ENCODE assay signal across 8 cellular contexts in genomic region chr2:87315183-87315902, GRCh38.
DNase-seq lines count a peak whose midpoint lies in the region; ATAC-seq and TF ChIP-seq lines count a peak whose summit lies in the region.
"Not testable (repeated sequence)": the region's sequence is repeated elsewhere in the genome, so short reads cannot be mapped to it uniquely, and the experiment has no call there.

No MANE protein-coding gene starts in this region.

- H3K9me3 ChIP-seq in DOHH2 (ENCODE audit: control insufficient read depth, insufficient read depth, low read length); PC-3 (ENCODE audit: low read length): not testable (repeated sequence)

- intact Hi-C loops in PC-3 (cut with micrococcal nuclease), result not testable (repeated sequence)

- H3K27ac ChIP-seq in DOHH2 (ENCODE audit: low read depth, low read length) (0 out of 2 replicates have a peak overlapping the region, but pooled peaks have one; percentile 35), PC-3 (ENCODE audit: low read length) (peak overlapping the region; percentile 32; the same call in 1 of the 2 replicates)

- not testable (repeated sequence) for H3K9me2 ChIP-seq in DOHH2 (replicated peaks; ENCODE audit: control insufficient read depth, low read length); PC-3 (replicated peaks; ENCODE audit: low read length)

- not testable (repeated sequence) for BruUV-seq in PC-3 (replicated peaks; lab: Mats Ljungman, UMichigan)

- not testable (repeated sequence) for H3K27ac Mint-ChIP-seq in activated CD8-positive, alpha-beta memory T cell treated with anti-CD3 and anti-CD28 coated beads, Interleukin-2, amount 10 ng/mL, durations not matched to agents 7 days and 5 days; effector memory CD8-positive, alpha-beta T cell

- POLR2A ChIA-PET in PC-3 (lab: Charles Lee; ENCODE audit: unreplicated experiment), result not testable (repeated sequence)

- H3K9me3 Mint-ChIP-seq in activated CD8-positive, alpha-beta memory T cell treated with anti-CD3 and anti-CD28 coated beads, Interleukin-2, amount 10 ng/mL, durations not matched to agents 7 days and 5 days (ENCODE audit: low read depth); effector memory CD8-positive, alpha-beta T cell: not testable (repeated sequence)

- H3K4me1 ChIP-seq in DOHH2 (ENCODE audit: control insufficient read depth, low read length), result peaks cover 18% of the 10 kb centered on the region
- not testable (repeated sequence) for H3K4me1 ChIP-seq in PC-3 (ENCODE audit: insufficient read depth, low read length)

- H3K4me3 Mint-ChIP-seq in activated CD8-positive, alpha-beta memory T cell treated with anti-CD3 and anti-CD28 coated beads, Interleukin-2, amount 10 ng/mL, durations not matched to agents 7 days and 5 days, result not testable (repeated sequence)
- H3K4me3 Mint-ChIP-seq in effector memory CD8-positive, alpha-beta T cell, result peak overlapping the region; percentile 41 to 44

- not testable (repeated sequence) for H2AFZ ChIP-seq in PC-3 (ENCODE audit: low read length)

- H3K36me3 ChIP-seq in DOHH2 (ENCODE audit: control insufficient read depth, low read length); PC-3 (ENCODE audit: low read depth, low read length): not testable (repeated sequence)

- not testable (repeated sequence) for H3K9ac ChIP-seq in PC-3 (ENCODE audit: low read length)

- peaks cover 17% of the 10 kb centered on the region for H3K4me1 Mint-ChIP-seq in activated CD8-positive, alpha-beta memory T cell treated with anti-CD3 and anti-CD28 coated beads, Interleukin-2, amount 10 ng/mL, durations not matched to agents 7 days and 5 days
- not testable (repeated sequence) for H3K4me1 Mint-ChIP-seq in effector memory CD8-positive, alpha-beta T cell (ENCODE audit: low read depth in 2 of 2)

- DNase-seq in PC-3, result peak; percentile 22
- DNase-seq in activated CD8-positive, alpha-beta memory T cell treated with anti-CD3 and anti-CD28 coated beads, Interleukin-2, amount 10 ng/mL, durations not matched to agents 7 days and 5 days; effector memory CD8-positive, alpha-beta T cell: not testable (repeated sequence)
- DNase-seq in stimulated activated CD4-positive, alpha-beta T cell treated with anti-CD3 and anti-CD28 coated beads, Interleukin-15, amount 100 ng/mL, for 24 hours, result peak; percentile 52

- not testable (repeated sequence) for H3K36me3 Mint-ChIP-seq in activated CD8-positive, alpha-beta memory T cell treated with anti-CD3 and anti-CD28 coated beads, Interleukin-2, amount 10 ng/mL, durations not matched to agents 7 days and 5 days; effector memory CD8-positive, alpha-beta T cell (ENCODE audit: insufficient read depth)

- H3K4me2 ChIP-seq in DOHH2 (ENCODE audit: low read length), result peak overlapping the region; percentile 47
- H3K4me2 ChIP-seq in PC-3 (ENCODE audit: low read length), result peak overlapping the region; percentile 22; the same call in 1 of the 2 replicates

- H3K27me3 ChIP-seq in DOHH2 (ENCODE audit: control insufficient read depth, low read length); PC-3 (ENCODE audit: low read length): not testable (repeated sequence)

- not testable (repeated sequence) for H4K20me1 ChIP-seq in DOHH2 (ENCODE audit: control insufficient read depth, insufficient read depth, low read depth, low read length); PC-3 (ENCODE audit: low read length)

- peak; percentile 60 for ATAC-seq in GM19463 (IDR thresholded peaks at IDR 0.05; ENCODE audit: unreplicated experiment)
- peak; percentile 77 for ATAC-seq in HG02759 (IDR thresholded peaks at IDR 0.05; ENCODE audit: unreplicated experiment)
- ATAC-seq in HG03342 (IDR thresholded peaks at IDR 0.05; ENCODE audit: unreplicated experiment), result peak; percentile 72
- ATAC-seq in PC-3, result peak; percentile 82
- peak; percentile 72 for ATAC-seq in activated CD8-positive, alpha-beta memory T cell treated with anti-CD3 and anti-CD28 coated beads, Interleukin-2, amount 10 ng/mL, durations not matched to agents 7 days and 5 days
- ATAC-seq in effector memory CD8-positive, alpha-beta T cell (replicated peaks), result peak; percentile 59

- TF ChIP-seq CTCF in DOHH2 (IDR thresholded peaks at IDR 0.05; ENCODE audit: low read depth, low read length, poor library complexity, severe bottlenecking); PC-3 (conservative IDR thresholded peaks at IDR 0.05; ENCODE audit: low read depth, low read length): not testable (repeated sequence)

- not testable (repeated sequence) for H3K27me3 Mint-ChIP-seq in activated CD8-positive, alpha-beta memory T cell treated with anti-CD3 and anti-CD28 coated beads, Interleukin-2, amount 10 ng/mL, durations not matched to agents 7 days and 5 days; effector memory CD8-positive, alpha-beta T cell

- H3K79me2 ChIP-seq in DOHH2 (ENCODE audit: control insufficient read depth, low read length); PC-3 (ENCODE audit: low read length): not testable (repeated sequence)

- H3K4me3 ChIP-seq in DOHH2 (ENCODE audit: low read length), result peak overlapping the region; percentile 35; the same call in 1 of the 2 replicates
- not testable (repeated sequence) for H3K4me3 ChIP-seq in PC-3 (ENCODE audit: low read length)

- H3F3A ChIP-seq in DOHH2 (ENCODE audit: control insufficient read depth, insufficient read depth); PC-3 (ENCODE audit: low read length, unreplicated experiment): not testable (repeated sequence)

- CTCF ChIA-PET in PC-3 (lab: Charles Lee); activated CD8-positive, alpha-beta memory T cell treated with anti-CD3 and anti-CD28 coated beads, Interleukin-2, amount 10 ng/mL, durations not matched to agents 7 days and 5 days (lab: Charles Lee): not testable (repeated sequence)
